ENCODE assay signal across 29 cellular contexts in genomic region chr10:63099734-63100133, GRCh38.
"Had no signal": no experiment of that assay in that cellular context is flagged by ENCODE, and none has a peak within 500 bp of the region (broad histone marks: within the 10 kb centered on the region; RNA-seq: fewer than 3 reads in every experiment).

No MANE protein-coding gene starts in this region.

- H3K4me1 ChIP-seq: ascending aorta, breast epithelium, esophagus muscularis mucosa, gastroesophageal sphincter, heart right ventricle had no signal

- H3K27me3 Mint-ChIP-seq: brain had no signal

- H3K27me3 ChIP-seq: ascending aorta, breast epithelium, esophagus muscularis mucosa, heart right ventricle, hepatocyte had no signal

- H3K79me2 ChIP-seq: hepatocyte had no signal

- ATAC-seq: activated CD4-positive, alpha-beta T cell treated with anti-CD3 and anti-CD28 coated beads for 36 hours; activated naive CD4-positive, alpha-beta T cell treated with anti-CD3 and anti-CD28 coated beads, Interleukin-2, amount 50 U/mL, for 72 hours; activated T-cell treated with anti-CD3 and anti-CD28 coated beads, Interleukin-2, amount 50 U/mL, for 72 hours; gastroesophageal sphincter; heart right ventricle had no signal

- H3K9me3 Mint-ChIP-seq: activated CD4-positive, alpha-beta memory T cell treated with anti-CD3 and anti-CD28 coated beads for 36 hours; activated CD4-positive, alpha-beta T cell treated with anti-CD3 and anti-CD28 coated beads, Interleukin-2, amount 10 ng/mL, durations not matched to agents 24 days and 14 days; activated naive CD4-positive, alpha-beta T cell treated with anti-CD3 and anti-CD28 coated beads, Interleukin-2, amount 10 ng/mL, durations not matched to agents 7 days and 5 days; activated naive CD4-positive, alpha-beta T cell treated with anti-CD3 and anti-CD28 coated beads, Interleukin-2, amount 50 U/mL, for 72 hours; activated naive CD8-positive, alpha-beta T cell treated with anti-CD3 and anti-CD28 coated beads, Interleukin-2, amount 10 ng/mL, durations not matched to agents 7 days and 5 days; activated T-cell treated with anti-CD3 and anti-CD28 coated beads, Interleukin-2, amount 50 U/mL, for 24 hours; activated T-cell treated with anti-CD3 and anti-CD28 coated beads, Interleukin-2, amount 50 U/mL, for 72 hours; brain; central memory CD8-positive, alpha-beta T cell; dendritic cell treated with granulocyte-macrophage colony-stimulating factor and Interleukin-4, amounts not matched to agents 40 ng/mL and 50 ng/mL, for 4 days; endodermal cell had no signal

- H3K4me2 ChIP-seq: hepatocyte had no signal

- H3K9me3 ChIP-seq: ascending aorta, breast epithelium, esophagus muscularis mucosa, gastroesophageal sphincter, heart right ventricle had no signal

- H3K27ac ChIP-seq: ascending aorta, breast epithelium, coronary artery, dorsolateral prefrontal cortex, esophagus muscularis mucosa, gastroesophageal sphincter, heart right ventricle, hepatocyte had no signal

- H3K4me3 Mint-ChIP-seq: activated CD4-positive, alpha-beta memory T cell treated with anti-CD3 and anti-CD28 coated beads for 36 hours; activated CD4-positive, alpha-beta T cell treated with anti-CD3 and anti-CD28 coated beads for 36 hours; activated CD4-positive, alpha-beta T cell treated with anti-CD3 and anti-CD28 coated beads, Interleukin-2, amount 10 ng/mL, durations not matched to agents 24 days and 14 days; activated naive CD4-positive, alpha-beta T cell treated with anti-CD3 and anti-CD28 coated beads, Interleukin-2, amount 10 ng/mL, durations not matched to agents 7 days and 5 days; activated naive CD8-positive, alpha-beta T cell treated with anti-CD3 and anti-CD28 coated beads, Interleukin-2, amount 10 ng/mL, durations not matched to agents 7 days and 5 days; activated T-cell treated with anti-CD3 and anti-CD28 coated beads, Interleukin-2, amount 50 U/mL, for 24 hours; activated T-cell treated with anti-CD3 and anti-CD28 coated beads, Interleukin-2, amount 50 U/mL, for 72 hours; brain; central memory CD8-positive, alpha-beta T cell; dendritic cell treated with granulocyte-macrophage colony-stimulating factor and Interleukin-4, amounts not matched to agents 40 ng/mL and 50 ng/mL, for 4 days; endodermal cell had no signal

- H3K27ac Mint-ChIP-seq: activated CD4-positive, alpha-beta memory T cell treated with anti-CD3 and anti-CD28 coated beads for 36 hours; activated CD4-positive, alpha-beta T cell treated with anti-CD3 and anti-CD28 coated beads for 36 hours; activated CD4-positive, alpha-beta T cell treated with anti-CD3 and anti-CD28 coated beads, Interleukin-2, amount 10 ng/mL, durations not matched to agents 24 days and 14 days; activated naive CD4-positive, alpha-beta T cell treated with anti-CD3 and anti-CD28 coated beads, Interleukin-2, amount 10 ng/mL, durations not matched to agents 7 days and 5 days; activated naive CD4-positive, alpha-beta T cell treated with anti-CD3 and anti-CD28 coated beads, Interleukin-2, amount 50 U/mL, for 72 hours; activated naive CD8-positive, alpha-beta T cell treated with anti-CD3 and anti-CD28 coated beads, Interleukin-2, amount 10 ng/mL, durations not matched to agents 7 days and 5 days; activated T-cell treated with anti-CD3 and anti-CD28 coated beads, Interleukin-2, amount 50 U/mL, for 24 hours; activated T-cell treated with anti-CD3 and anti-CD28 coated beads, Interleukin-2, amount 50 U/mL, for 72 hours; brain; dendritic cell treated with granulocyte-macrophage colony-stimulating factor and Interleukin-4, amounts not matched to agents 40 ng/mL and 50 ng/mL, for 4 days; endodermal cell had no signal

- H3K4me3 ChIP-seq: ascending aorta, breast epithelium, coronary artery, dorsolateral prefrontal cortex, esophagus muscularis mucosa, gastroesophageal sphincter, heart right ventricle, hepatocyte had no signal

- DNase-seq: activated CD4-positive, alpha-beta memory T cell treated with anti-CD3 and anti-CD28 coated beads for 36 hours; activated CD4-positive, alpha-beta T cell treated with anti-CD3 and anti-CD28 coated beads for 36 hours; activated CD4-positive, alpha-beta T cell treated with anti-CD3 and anti-CD28 coated beads, Interleukin-2, amount 10 ng/mL, durations not matched to agents 24 days and 14 days; activated CD4-positive, CD25-positive, alpha-beta regulatory T cell; activated CD4-positive, CD25-positive, alpha-beta regulatory T cell treated with anti-CD3 and anti-CD28 coated beads, Interleukin-2, amount 50 U/mL, for 72 hours; activated CD8-positive, alpha-beta memory T cell treated with anti-CD3 and anti-CD28 coated beads, Interleukin-2, amount 50 U/mL, for 48 hours; activated gamma-delta T cell; activated naive CD4-positive, alpha-beta T cell; activated naive CD4-positive, alpha-beta T cell treated with anti-CD3 and anti-CD28 coated beads, Interleukin-2, amount 10 ng/mL, durations not matched to agents 7 days and 5 days; activated naive CD8-positive, alpha-beta T cell treated with anti-CD3 and anti-CD28 coated beads, Interleukin-2, amount 10 ng/mL, durations not matched to agents 7 days and 5 days; activated T-cell treated with anti-CD3 and anti-CD28 coated beads for 4 hours; activated T-cell treated with anti-CD3 and anti-CD28 coated beads, Interleukin-2, amount 50 U/mL, for 24 hours; activated T-cell treated with anti-CD3 and anti-CD28 coated beads, Interleukin-2, amount 50 U/mL, for 72 hours; dorsolateral prefrontal cortex; effector memory CD4-positive, alpha-beta T cell; endodermal cell; foreskin melanocyte; heart right ventricle; T-helper 2 cell had no signal

- H3K36me3 Mint-ChIP-seq: activated CD4-positive, alpha-beta memory T cell treated with anti-CD3 and anti-CD28 coated beads for 36 hours; activated naive CD4-positive, alpha-beta T cell treated with anti-CD3 and anti-CD28 coated beads, Interleukin-2, amount 10 ng/mL, durations not matched to agents 7 days and 5 days; activated naive CD4-positive, alpha-beta T cell treated with anti-CD3 and anti-CD28 coated beads, Interleukin-2, amount 50 U/mL, for 72 hours; activated naive CD8-positive, alpha-beta T cell treated with anti-CD3 and anti-CD28 coated beads, Interleukin-2, amount 10 ng/mL, durations not matched to agents 7 days and 5 days; brain had no signal

- H3K36me3 ChIP-seq: ascending aorta, breast epithelium, esophagus muscularis mucosa, gastroesophageal sphincter, heart right ventricle had no signal

- H2AFZ ChIP-seq: hepatocyte had no signal

- H3K4me1 Mint-ChIP-seq: activated naive CD4-positive, alpha-beta T cell treated with anti-CD3 and anti-CD28 coated beads, Interleukin-2, amount 10 ng/mL, durations not matched to agents 7 days and 5 days; activated naive CD8-positive, alpha-beta T cell treated with anti-CD3 and anti-CD28 coated beads, Interleukin-2, amount 10 ng/mL, durations not matched to agents 7 days and 5 days had no signal
